Comparison of ENCODE assay signal across 11 cellular contexts in the genomic region with DNA sequence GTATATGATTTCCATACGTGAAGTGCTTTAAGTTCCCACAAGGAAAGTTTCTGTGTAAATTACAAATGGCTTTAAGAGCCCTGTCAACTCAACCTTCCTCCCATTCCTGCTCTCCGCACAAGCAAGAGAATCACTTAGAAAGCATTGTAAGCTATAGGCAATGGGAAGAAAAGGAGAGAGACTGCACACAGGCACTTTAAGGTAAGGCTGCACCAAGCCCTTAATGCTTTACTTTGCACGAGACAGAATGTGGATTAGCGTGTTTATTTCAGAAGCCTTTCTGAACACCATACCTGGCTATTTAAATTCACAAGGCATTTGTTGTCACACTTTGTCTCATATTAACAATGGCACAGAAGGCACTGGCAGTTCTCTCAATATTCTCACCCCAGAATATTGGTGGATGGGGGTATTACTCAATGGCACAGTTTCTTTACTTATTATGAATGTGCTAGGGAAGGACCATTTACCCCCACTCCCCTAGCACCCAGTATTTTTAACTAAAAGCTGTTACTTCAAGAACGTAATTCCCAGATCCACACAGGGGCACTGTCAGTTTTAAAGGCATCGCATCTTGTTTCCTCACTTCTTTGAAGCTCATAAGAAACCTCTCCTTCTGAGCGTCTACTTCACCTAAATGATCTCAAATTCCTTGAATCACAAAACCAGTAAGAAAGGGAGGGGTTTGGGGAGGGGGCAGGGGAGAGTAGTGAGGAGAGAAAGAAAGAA.
A peak's percentile ranks its signal among the peaks of the same experiment; 100 is the strongest.
DNase-seq lines count a peak whose midpoint lies in the region; ATAC-seq and TF ChIP-seq lines count a peak whose summit lies in the region.
"Had no signal": no experiment of that assay in that cellular context is flagged by ENCODE, and none has a peak within 500 bp of the region (broad histone marks: within the 10 kb centered on the region; RNA-seq: fewer than 3 reads in every experiment).

No MANE protein-coding gene starts in this region.

- no peaks in the 10 kb centered on the region for H4K20me1 ChIP-seq in SK-N-SH (ENCODE audit: insufficient read depth)
- H4K20me1 ChIP-seq in MM.1S (ENCODE audit: insufficient read depth, low read length): no peaks in the 10 kb centered on the region

- H3K4me3 ChIP-seq in AG09309 (ENCODE audit: control insufficient read depth, low read depth, low read length) (peak overlapping the region; percentile 34), SK-N-SH (ENCODE audit: low read depth in 2 of 2, low read length in 1 of 2) (peak overlapping the region; percentile 33 to 54), gastroesophageal sphincter (peak overlapping the region; percentile 24 to 50), parathyroid adenoma (ENCODE audit: low read depth, low read length) (no peak overlapping the region), MM.1S (ENCODE audit: low read length) (no peak overlapping the region)

- H3K9ac ChIP-seq in SK-N-SH (peak overlapping the region; percentile 61), parathyroid adenoma (no peak overlapping the region), MM.1S (ENCODE audit: low read length) (no peak overlapping the region)

- H2AFZ ChIP-seq in SK-N-SH (ENCODE audit: low read depth) (peak overlapping the region; percentile 79; the same call in 1 of the 2 replicates), parathyroid adenoma (peak overlapping the region; percentile 51), MM.1S (ENCODE audit: low read length) (no peak overlapping the region)

- H3K9me2 ChIP-seq in SK-N-SH: no peaks in the 10 kb centered on the region
- no peaks in the 10 kb centered on the region for H3K9me2 ChIP-seq in MM.1S (replicated peaks; ENCODE audit: insufficient read depth, low read length)

- H3F3A ChIP-seq in SK-N-SH (replicated peaks; ENCODE audit: insufficient read depth) (no peaks in the 10 kb centered on the region), MM.1S (ENCODE audit: insufficient read depth, low read length) (no peaks in the 10 kb centered on the region)

- no peaks in the 10 kb centered on the region for H3K9me3 ChIP-seq in SK-N-SH
- H3K9me3 ChIP-seq in gastroesophageal sphincter: no peaks in the 10 kb centered on the region
- H3K9me3 ChIP-seq in parathyroid adenoma (ENCODE audit: control insufficient read depth, low read length): no peaks in the 10 kb centered on the region
- H3K9me3 ChIP-seq in MM.1S (replicated peaks; ENCODE audit: insufficient read depth, low read length): no peaks in the 10 kb centered on the region
- H3K9me3 ChIP-seq: Caco-2 had no signal

- no peak for TF ChIP-seq RAD21 in SK-N-SH (IDR thresholded peaks at IDR 0.05; ENCODE audit: low read length)

- POLR2A ChIA-PET in SK-N-SH (lab: Yijun Ruan, JAX): interaction anchor here (0.8 to 1.9 kb wide), 6 partner anchors 32 to 551 kb away, joined by 3 to 7 read pairs (median 4); no protein-coding TSS in a partner anchor

- peaks cover 10 to 38% of the 10 kb centered on the region in 2 experiments; a peak in 3 of 4 replicates for H3K4me1 ChIP-seq in SK-N-SH (ENCODE audit: control insufficient read depth in 1 of 2, insufficient read depth in 2 of 2, low read depth in 1 of 2, low read length in 1 of 2)
- H3K4me1 ChIP-seq in gastroesophageal sphincter: peaks cover 3 to 31% (median 11%) of the 10 kb centered on the region in 3 donors
- H3K4me1 ChIP-seq in parathyroid adenoma: peaks cover 7% of the 10 kb centered on the region
- no peaks in the 10 kb centered on the region for H3K4me1 ChIP-seq in MM.1S (ENCODE audit: low read length)
- H3K4me1 ChIP-seq: Caco-2 had no signal

- H3K27ac ChIP-seq in SK-N-SH (ENCODE audit: low read depth in 2 of 2, low read length in 1 of 2): peak overlapping the region; percentile 62 to 96
- H3K27ac ChIP-seq in gastroesophageal sphincter: peak overlapping the region in 3 of 4 donors; percentile 29 to 72 (median 68)
- H3K27ac ChIP-seq in parathyroid adenoma: peak overlapping the region; percentile 5
- H3K27ac ChIP-seq in MM.1S (ENCODE audit: low read length): no peak overlapping the region

- DNase-seq in AG09309 (ENCODE audit: low read depth) (no peak), SK-N-SH (peak; percentile 16), omental fat pad (ENCODE audit: low spot score) (no peak), MM.1S (no peak)
- DNase-seq: activated CD4-positive, alpha-beta T cell treated with anti-CD3 and anti-CD28 coated beads, Interleukin-2, amount 50 U/mL, for 48 hours; Caco-2 had no signal

- peaks cover 22% of the 10 kb centered on the region for H3K27me3 Mint-ChIP-seq in activated T-helper 17 cell treated with anti-CD3 and anti-CD28 coated beads, Interleukin-2, amount 50 U/mL, for 72 hours

- CTCF ChIA-PET in SK-N-SH (lab: Yijun Ruan, JAX): interaction anchor here (0.7 to 1.4 kb wide), 6 partner anchors 20 to 269 kb away, joined by 3 to 5 read pairs (median 3); no protein-coding TSS in a partner anchor

- H3K27ac Mint-ChIP-seq in activated T-helper 17 cell treated with anti-CD3 and anti-CD28 coated beads, Interleukin-2, amount 50 U/mL, for 72 hours: no peak overlapping the region
- H3K27ac Mint-ChIP-seq: IgD-negative memory B cell had no signal

- H3K9me3 Mint-ChIP-seq in activated T-helper 17 cell treated with anti-CD3 and anti-CD28 coated beads, Interleukin-2, amount 50 U/mL, for 72 hours: peaks cover under 1% of the 10 kb centered on the region
- H3K9me3 Mint-ChIP-seq: IgD-negative memory B cell had no signal

- H3K36me3 ChIP-seq in SK-N-SH (replicated peaks in 1 of 2; ENCODE audit: control insufficient read depth in 1 of 2, insufficient read depth in 2 of 2, low read length in 1 of 2): no peaks in the 10 kb centered on the region
- H3K36me3 ChIP-seq in gastroesophageal sphincter: no peaks in the 10 kb centered on the region
- no peaks in the 10 kb centered on the region for H3K36me3 ChIP-seq in parathyroid adenoma (ENCODE audit: control insufficient read depth, insufficient read depth, low read length)
- H3K36me3 ChIP-seq in MM.1S (replicated peaks; ENCODE audit: insufficient read depth, low read length): no peaks in the 10 kb centered on the region

- no peak for TF ChIP-seq CTCF in AG09309 (IDR thresholded peaks at IDR 0.05; ENCODE audit: control insufficient read depth, insufficient read depth, low read depth, low read length, missing control alignments)
- TF ChIP-seq CTCF in SK-N-SH (IDR thresholded peaks at IDR 0.05): no peak
- no peak for TF ChIP-seq CTCF in gastroesophageal sphincter (IDR thresholded peaks at IDR 0.05)
- TF ChIP-seq CTCF in parathyroid adenoma (IDR thresholded peaks at IDR 0.05): no peak
- TF ChIP-seq CTCF in omental fat pad (IDR thresholded peaks at IDR 0.05): no peak
- TF ChIP-seq CTCF in MM.1S (IDR thresholded peaks at IDR 0.05; ENCODE audit: low read length): no peak

- H3K79me2 ChIP-seq in SK-N-SH (ENCODE audit: insufficient read depth) (0 out of 2 replicates have a peak, but pooled peaks cover 5% of the 10 kb centered on the region), parathyroid adenoma (no peaks in the 10 kb centered on the region), MM.1S (ENCODE audit: low read length) (no peaks in the 10 kb centered on the region)

- TF ChIP-seq EP300 in SK-N-SH (IDR thresholded peaks at IDR 0.05; ENCODE audit: borderline replicate concordance in 1 of 2, low read depth in 1 of 2, low read length in 1 of 2): no peak
- no peak for TF ChIP-seq EP300 in gastroesophageal sphincter (IDR thresholded peaks at IDR 0.05)

- no peaks in the 10 kb centered on the region for H3K4me1 Mint-ChIP-seq in activated T-helper 17 cell treated with anti-CD3 and anti-CD28 coated beads, Interleukin-2, amount 50 U/mL, for 72 hours
- H3K4me1 Mint-ChIP-seq: IgD-negative memory B cell had no signal

- H3K36me3 Mint-ChIP-seq in activated T-helper 17 cell treated with anti-CD3 and anti-CD28 coated beads, Interleukin-2, amount 50 U/mL, for 72 hours (ENCODE audit: low read depth): no peaks in the 10 kb centered on the region

- H3K27me3 ChIP-seq in SK-N-SH (ENCODE audit: insufficient read depth) (no peaks in the 10 kb centered on the region), gastroesophageal sphincter (no peaks in the 10 kb centered on the region), parathyroid adenoma (ENCODE audit: control insufficient read depth, insufficient read depth, low read length) (no peaks in the 10 kb centered on the region), MM.1S (replicated peaks; ENCODE audit: insufficient read depth, low read length) (no peaks in the 10 kb centered on the region)

- H3K4me3 Mint-ChIP-seq in activated T-helper 17 cell treated with anti-CD3 and anti-CD28 coated beads, Interleukin-2, amount 50 U/mL, for 72 hours: no peak overlapping the region
- H3K4me3 Mint-ChIP-seq: IgD-negative memory B cell had no signal

- ATAC-seq in gastroesophageal sphincter (peak; percentile 19), GM21528 (IDR thresholded peaks at IDR 0.05; ENCODE audit: low FRiP score, unreplicated experiment) (no peak), omental fat pad (ENCODE audit: low FRiP score) (no peak)
- no peak for ATAC-seq in activated T-helper 17 cell treated with anti-CD3 and anti-CD28 coated beads, Interleukin-2, amount 50 U/mL, for 72 hours (replicated peaks)

- H3K4me2 ChIP-seq in SK-N-SH (peak overlapping the region; percentile 61), parathyroid adenoma (ENCODE audit: low read length) (no peak overlapping the region), MM.1S (ENCODE audit: low read depth, low read length) (no peak overlapping the region)

- WGBS in SK-N-SH (ENCODE audit: low lambda C conversion rate): 75% methylated on average over 7 of the region's 7 CpGs
- WGBS in gastroesophageal sphincter (ENCODE audit: low coverage in 1 of 2), 2 donors: 31 to 38% methylated on average over 5 to 7 of the region's 7 CpGs

- no peak for TF ChIP-seq POLR2A in gastroesophageal sphincter (IDR thresholded peaks at IDR 0.05)

TF ChIP-seq in SK-N-SH, 30 proteins besides CTCF, POLR2A, EP300 and RAD21 (continues in another document):
- TF ChIP-seq, protein P1, sequence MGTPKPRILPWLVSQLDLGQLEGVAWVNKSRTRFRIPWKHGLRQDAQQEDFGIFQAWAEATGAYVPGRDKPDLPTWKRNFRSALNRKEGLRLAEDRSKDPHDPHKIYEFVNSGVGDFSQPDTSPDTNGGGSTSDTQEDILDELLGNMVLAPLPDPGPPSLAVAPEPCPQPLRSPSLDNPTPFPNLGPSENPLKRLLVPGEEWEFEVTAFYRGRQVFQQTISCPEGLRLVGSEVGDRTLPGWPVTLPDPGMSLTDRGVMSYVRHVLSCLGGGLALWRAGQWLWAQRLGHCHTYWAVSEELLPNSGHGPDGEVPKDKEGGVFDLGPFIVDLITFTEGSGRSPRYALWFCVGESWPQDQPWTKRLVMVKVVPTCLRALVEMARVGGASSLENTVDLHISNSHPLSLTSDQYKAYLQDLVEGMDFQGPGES (IDR thresholded peaks at IDR 0.05; ENCODE audit: low read depth, low read length): no peak
- TF ChIP-seq SMC3 (IDR thresholded peaks at IDR 0.05; ENCODE audit: low read depth, low read length): no peak
- TF ChIP-seq, protein P2, sequence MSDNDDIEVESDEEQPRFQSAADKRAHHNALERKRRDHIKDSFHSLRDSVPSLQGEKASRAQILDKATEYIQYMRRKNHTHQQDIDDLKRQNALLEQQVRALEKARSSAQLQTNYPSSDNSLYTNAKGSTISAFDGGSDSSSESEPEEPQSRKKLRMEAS (IDR thresholded peaks at IDR 0.05; ENCODE audit: low read depth): no peak

Comparison
In these comparisons a context has a peak if more than half of its experiments do, and no peak if none do; other contexts are left out.
1. H3K4me3 ChIP-seq: peak in AG09309 (single experiment), SK-N-SH (2 of 2) and gastroesophageal sphincter (2 of 2); none in parathyroid adenoma (single experiment) and MM.1S (single experiment).